In genomic region chr12:129212221-129212630, GRCh38 we compare ENCODE assay signal across 32 cellular contexts.
A peak's percentile ranks its signal among the peaks of the same experiment; 100 is the strongest.
DNase-seq lines count a peak whose midpoint lies in the region; FAIRE-seq and TF ChIP-seq lines count a peak whose summit lies in the region.
"Had no signal": no experiment of that assay in that cellular context is flagged by ENCODE, and none has a peak within 500 bp of the region (broad histone marks: within the 10 kb centered on the region; RNA-seq: fewer than 3 reads in every experiment).

No MANE protein-coding gene starts in this region.

- POLR2A ChIA-PET in activated CD4-positive, alpha-beta memory T cell treated with anti-CD3 and anti-CD28 coated beads, Interleukin-2, amount 10 ng/mL, durations not matched to agents 7 days and 5 days (lab: Charles Lee): no interaction called here

- H3K27ac ChIP-seq in esophagus muscularis mucosa (replicated peaks in 1 of 4): no peak overlapping the region
- H3K27ac ChIP-seq: 22Rv1, gastrocnemius medialis, left ventricle myocardium inferior, prostate gland, upper lobe of right lung, VCaP had no signal

- H3K36me3 Mint-ChIP-seq in activated CD4-positive, alpha-beta memory T cell treated with anti-CD3 and anti-CD28 coated beads, Interleukin-2, amount 10 ng/mL, durations not matched to agents 7 days and 5 days (ENCODE audit: low read depth): no peaks in the 10 kb centered on the region
- H3K36me3 Mint-ChIP-seq: activated naive CD4-positive, alpha-beta T cell treated with anti-CD3 and anti-CD28 coated beads, Interleukin-2, amount 50 U/mL, for 24 hours; immature natural killer cell; stimulated activated memory B cell treated with anti-CD40 and anti-IgM and Interleukin-4, amounts not matched to agents 10 μg/mL and 1 μg/mL and 100 μg/mL, for 72 hours had no signal

- no peak for TF ChIP-seq CTCF in esophagus muscularis mucosa (IDR thresholded peaks at IDR 0.05)

- H3K4me3 ChIP-seq in esophagus muscularis mucosa: no peak overlapping the region
- H3K4me3 ChIP-seq: gastrocnemius medialis, left ventricle myocardium inferior, prostate gland, upper lobe of right lung had no signal

- peak; percentile 24 for DNase-seq in NCI-H1694 treated with DMSO at 0.1 percent for 48 hours (lab: John Stamatoyannopoulos, UW)
- no peak for DNase-seq in NCI-H1694 (lab: John Stamatoyannopoulos, UW)
- peak; percentile 39 for DNase-seq in esophagus muscularis mucosa (ENCODE audit: extremely low spot score)
- peak; percentile 35 for DNase-seq in mucosa of gallbladder (ENCODE audit: low spot score)
- peak; percentile 66 for DNase-seq in urothelium cell line (ENCODE audit: low spot score)
- DNase-seq in activated gamma-delta T cell (lab: John Stamatoyannopoulos, UW): no peak
- DNase-seq in retina: no peak
- DNase-seq in activated CD4-positive, alpha-beta memory T cell treated with anti-CD3 and anti-CD28 coated beads, Interleukin-2, amount 10 ng/mL, durations not matched to agents 7 days and 5 days: no peak
- DNase-seq: activated CD4-positive, alpha-beta T cell treated with anti-CD3 and anti-CD28 coated beads for 4 hours; amniotic stem cell; C1 segment of cervical spinal cord; COR-L47; DMS79; gastrocnemius medialis; GDM1; H9; immature natural killer cell; left ventricle myocardium inferior; mesendoderm; NCI-H2029 treated with DMSO at 0.1 percent for 48 hours; NCI-H2227 treated with DMSO at 0.1 percent for 48 hours; NCI-H526; NK-92 treated with Interleukin-12 subunit alpha and Interleukin-12 subunit beta, amount 100 ng/mL, for 24 hours; SIG-M5; upper lobe of right lung had no signal

- H3K27me3 ChIP-seq in esophagus muscularis mucosa: peaks cover 0 to 8% (median 2%) of the 10 kb centered on the region in 4 donors
- H3K27me3 ChIP-seq: gastrocnemius medialis, upper lobe of right lung had no signal

- H3K36me3 ChIP-seq in esophagus muscularis mucosa: no peaks in the 10 kb centered on the region
- H3K36me3 ChIP-seq: gastrocnemius medialis, left ventricle myocardium inferior, prostate gland, upper lobe of right lung had no signal

- no peaks in the 10 kb centered on the region for H3K9me3 ChIP-seq in esophagus muscularis mucosa
- H3K9me3 ChIP-seq: gastrocnemius medialis, prostate gland, upper lobe of right lung had no signal

- no peak for TF ChIP-seq EP300 in esophagus muscularis mucosa (IDR thresholded peaks at IDR 0.05)

- no peak for FAIRE-seq in urothelium cell line (lab: Jason Lieb, UNC)

- intact Hi-C loops in esophagus muscularis mucosa (cut with DNase I): no loop called here

- WGBS in esophagus muscularis mucosa: 69% methylated on average over 6 of the region's 6 CpGs

- CTCF ChIA-PET in activated CD4-positive, alpha-beta memory T cell treated with anti-CD3 and anti-CD28 coated beads, Interleukin-2, amount 10 ng/mL, durations not matched to agents 7 days and 5 days (lab: Charles Lee): no interaction called here

- H3K4me1 Mint-ChIP-seq in activated CD4-positive, alpha-beta memory T cell treated with anti-CD3 and anti-CD28 coated beads, Interleukin-2, amount 10 ng/mL, durations not matched to agents 7 days and 5 days: no peaks in the 10 kb centered on the region
- H3K4me1 Mint-ChIP-seq: activated naive CD4-positive, alpha-beta T cell treated with anti-CD3 and anti-CD28 coated beads, Interleukin-2, amount 50 U/mL, for 24 hours; activated T-helper 17 cell treated with anti-CD3 and anti-CD28 coated beads, Interleukin-2, amount 50 U/mL, for 72 hours; stimulated activated memory B cell treated with anti-CD40 and anti-IgM and Interleukin-4, amounts not matched to agents 10 μg/mL and 1 μg/mL and 100 μg/mL, for 72 hours had no signal

- no peak overlapping the region for H3K4me3 Mint-ChIP-seq in activated CD4-positive, alpha-beta memory T cell treated with anti-CD3 and anti-CD28 coated beads, Interleukin-2, amount 10 ng/mL, durations not matched to agents 7 days and 5 days
- H3K4me3 Mint-ChIP-seq: activated naive CD4-positive, alpha-beta T cell treated with anti-CD3 and anti-CD28 coated beads, Interleukin-2, amount 50 U/mL, for 24 hours; activated T-helper 17 cell treated with anti-CD3 and anti-CD28 coated beads, Interleukin-2, amount 50 U/mL, for 72 hours; dendritic cell treated with granulocyte-macrophage colony-stimulating factor and Interleukin-4, amounts not matched to agents 40 ng/mL and 50 ng/mL, for 4 days; H9; immature natural killer cell; stimulated activated memory B cell treated with anti-CD40 and anti-IgM and Interleukin-4, amounts not matched to agents 10 μg/mL and 1 μg/mL and 100 μg/mL, for 72 hours had no signal

- no peaks in the 10 kb centered on the region for H3K4me1 ChIP-seq in esophagus muscularis mucosa
- H3K4me1 ChIP-seq: gastrocnemius medialis, left ventricle myocardium inferior, prostate gland, upper lobe of right lung had no signal

- no peak for TF ChIP-seq POLR2A in esophagus muscularis mucosa (IDR thresholded peaks at IDR 0.05; ENCODE audit: low read depth)

- H3K27me3 Mint-ChIP-seq in activated CD4-positive, alpha-beta memory T cell treated with anti-CD3 and anti-CD28 coated beads, Interleukin-2, amount 10 ng/mL, durations not matched to agents 7 days and 5 days: no peaks in the 10 kb centered on the region
- H3K27me3 Mint-ChIP-seq: activated naive CD4-positive, alpha-beta T cell treated with anti-CD3 and anti-CD28 coated beads, Interleukin-2, amount 50 U/mL, for 24 hours; activated T-helper 17 cell treated with anti-CD3 and anti-CD28 coated beads, Interleukin-2, amount 50 U/mL, for 72 hours; dendritic cell treated with granulocyte-macrophage colony-stimulating factor and Interleukin-4, amounts not matched to agents 40 ng/mL and 50 ng/mL, for 4 days; stimulated activated memory B cell treated with anti-CD40 and anti-IgM and Interleukin-4, amounts not matched to agents 10 μg/mL and 1 μg/mL and 100 μg/mL, for 72 hours had no signal

- H3K9me3 Mint-ChIP-seq in activated CD4-positive, alpha-beta memory T cell treated with anti-CD3 and anti-CD28 coated beads, Interleukin-2, amount 10 ng/mL, durations not matched to agents 7 days and 5 days: peaks cover 24% of the 10 kb centered on the region

- H3K27ac Mint-ChIP-seq in activated CD4-positive, alpha-beta memory T cell treated with anti-CD3 and anti-CD28 coated beads, Interleukin-2, amount 10 ng/mL, durations not matched to agents 7 days and 5 days: no peak overlapping the region
- H3K27ac Mint-ChIP-seq: activated naive CD4-positive, alpha-beta T cell treated with anti-CD3 and anti-CD28 coated beads, Interleukin-2, amount 50 U/mL, for 24 hours; activated T-helper 17 cell treated with anti-CD3 and anti-CD28 coated beads, Interleukin-2, amount 50 U/mL, for 72 hours; dendritic cell treated with granulocyte-macrophage colony-stimulating factor and Interleukin-4, amounts not matched to agents 40 ng/mL and 50 ng/mL, for 4 days; H9; immature natural killer cell; stimulated activated memory B cell treated with anti-CD40 and anti-IgM and Interleukin-4, amounts not matched to agents 10 μg/mL and 1 μg/mL and 100 μg/mL, for 72 hours had no signal

Comparison
In these comparisons a context has a peak if more than half of its experiments do, and no peak if none do; other contexts are left out.
1. DNase-seq: peak in NCI-H1694 treated with DMSO at 0.1 percent for 48 hours (single experiment), esophagus muscularis mucosa (single experiment), mucosa of gallbladder (single experiment) and urothelium cell line (single experiment); none in NCI-H1694 (single experiment), activated gamma-delta T cell (single experiment), retina (single experiment) and activated CD4-positive, alpha-beta memory T cell treated with anti-CD3 and anti-CD28 coated beads, Interleukin-2, amount 10 ng/mL, durations not matched to agents 7 days and 5 days (single experiment).